1 cellular context compared by ENCODE assay signal in the genomic region with DNA sequence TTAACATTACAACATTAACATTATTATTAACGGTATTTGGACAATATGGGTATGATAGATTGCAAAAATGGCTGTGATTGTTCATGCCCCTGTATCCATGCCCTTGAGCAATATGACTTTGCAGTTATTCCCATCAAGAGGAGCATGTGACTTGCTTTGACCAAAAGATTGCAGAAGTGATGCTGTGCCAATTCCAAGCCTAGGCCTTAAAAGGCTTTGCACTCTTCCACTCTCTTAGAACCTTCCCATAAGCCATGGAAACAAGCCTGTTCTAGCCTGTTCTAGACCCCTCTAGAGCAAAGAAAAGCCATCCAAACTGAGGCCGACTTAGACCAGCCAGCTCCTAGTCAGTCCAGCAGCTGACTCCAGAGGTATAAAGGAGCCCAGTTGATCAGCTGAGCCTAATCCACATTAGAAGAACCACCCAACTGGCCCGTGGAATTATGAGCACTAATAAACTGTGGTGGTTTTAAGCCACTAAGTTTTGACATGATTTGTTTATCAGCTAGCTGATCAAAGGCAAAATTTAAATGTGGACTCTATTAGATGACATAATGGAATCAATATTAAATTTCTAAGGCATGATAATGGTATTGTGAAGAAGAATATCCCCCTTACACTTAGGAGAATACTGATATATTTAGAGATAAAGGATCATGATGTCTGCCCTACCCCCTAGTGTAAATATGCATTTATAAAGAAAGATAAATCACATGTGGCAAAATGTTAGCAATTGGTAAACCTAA.
TF ChIP-seq lines count a peak whose summit lies in the region.

No MANE protein-coding gene starts in this region.

TF ChIP-seq in WTC11, 78 proteins besides CTCF, POLR2A, EP300 and RAD21 (continued from another document):
- TF ChIP-seq, protein P1, sequence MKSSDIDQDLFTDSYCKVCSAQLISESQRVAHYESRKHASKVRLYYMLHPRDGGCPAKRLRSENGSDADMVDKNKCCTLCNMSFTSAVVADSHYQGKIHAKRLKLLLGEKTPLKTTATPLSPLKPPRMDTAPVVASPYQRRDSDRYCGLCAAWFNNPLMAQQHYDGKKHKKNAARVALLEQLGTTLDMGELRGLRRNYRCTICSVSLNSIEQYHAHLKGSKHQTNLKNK (CRISPR knock-in tag; IDR thresholded peaks at IDR 0.05) = no peak
- TF ChIP-seq RORB (CRISPR knock-in tag; IDR thresholded peaks at IDR 0.05) (no peak), NFYB (CRISPR knock-in tag; conservative IDR thresholded peaks at IDR 0.05; ENCODE audit: low read depth) (no peak), ZNF232 (CRISPR knock-in tag; IDR thresholded peaks at IDR 0.05) (no peak), ZNF138 (CRISPR knock-in tag; conservative IDR thresholded peaks at IDR 0.05) (no peak), STAT6 (CRISPR knock-in tag; conservative IDR thresholded peaks at IDR 0.05; ENCODE audit: low read depth) (no peak), CREB1 (CRISPR knock-in tag; IDR thresholded peaks at IDR 0.05) (no peak), ZBTB43 (CRISPR knock-in tag; IDR thresholded peaks at IDR 0.05) (no peak), NFATC4 (CRISPR knock-in tag; IDR thresholded peaks at IDR 0.05) (no peak), MXD4 (CRISPR knock-in tag; IDR thresholded peaks at IDR 0.05; ENCODE audit: borderline replicate concordance) (no peak), E2F5 (CRISPR knock-in tag; IDR thresholded peaks at IDR 0.05) (no peak), CDX4 (CRISPR knock-in tag; IDR thresholded peaks at IDR 0.05; ENCODE audit: borderline replicate concordance) (no peak)
- TF ChIP-seq, protein P2, sequence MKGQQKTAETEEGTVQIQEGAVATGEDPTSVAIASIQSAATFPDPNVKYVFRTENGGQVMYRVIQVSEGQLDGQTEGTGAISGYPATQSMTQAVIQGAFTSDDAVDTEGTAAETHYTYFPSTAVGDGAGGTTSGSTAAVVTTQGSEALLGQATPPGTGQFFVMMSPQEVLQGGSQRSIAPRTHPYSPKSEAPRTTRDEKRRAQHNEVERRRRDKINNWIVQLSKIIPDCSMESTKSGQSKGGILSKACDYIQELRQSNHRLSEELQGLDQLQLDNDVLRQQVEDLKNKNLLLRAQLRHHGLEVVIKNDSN (CRISPR knock-in tag; IDR thresholded peaks at IDR 0.05) = no peak
- TF ChIP-seq, protein P3, sequence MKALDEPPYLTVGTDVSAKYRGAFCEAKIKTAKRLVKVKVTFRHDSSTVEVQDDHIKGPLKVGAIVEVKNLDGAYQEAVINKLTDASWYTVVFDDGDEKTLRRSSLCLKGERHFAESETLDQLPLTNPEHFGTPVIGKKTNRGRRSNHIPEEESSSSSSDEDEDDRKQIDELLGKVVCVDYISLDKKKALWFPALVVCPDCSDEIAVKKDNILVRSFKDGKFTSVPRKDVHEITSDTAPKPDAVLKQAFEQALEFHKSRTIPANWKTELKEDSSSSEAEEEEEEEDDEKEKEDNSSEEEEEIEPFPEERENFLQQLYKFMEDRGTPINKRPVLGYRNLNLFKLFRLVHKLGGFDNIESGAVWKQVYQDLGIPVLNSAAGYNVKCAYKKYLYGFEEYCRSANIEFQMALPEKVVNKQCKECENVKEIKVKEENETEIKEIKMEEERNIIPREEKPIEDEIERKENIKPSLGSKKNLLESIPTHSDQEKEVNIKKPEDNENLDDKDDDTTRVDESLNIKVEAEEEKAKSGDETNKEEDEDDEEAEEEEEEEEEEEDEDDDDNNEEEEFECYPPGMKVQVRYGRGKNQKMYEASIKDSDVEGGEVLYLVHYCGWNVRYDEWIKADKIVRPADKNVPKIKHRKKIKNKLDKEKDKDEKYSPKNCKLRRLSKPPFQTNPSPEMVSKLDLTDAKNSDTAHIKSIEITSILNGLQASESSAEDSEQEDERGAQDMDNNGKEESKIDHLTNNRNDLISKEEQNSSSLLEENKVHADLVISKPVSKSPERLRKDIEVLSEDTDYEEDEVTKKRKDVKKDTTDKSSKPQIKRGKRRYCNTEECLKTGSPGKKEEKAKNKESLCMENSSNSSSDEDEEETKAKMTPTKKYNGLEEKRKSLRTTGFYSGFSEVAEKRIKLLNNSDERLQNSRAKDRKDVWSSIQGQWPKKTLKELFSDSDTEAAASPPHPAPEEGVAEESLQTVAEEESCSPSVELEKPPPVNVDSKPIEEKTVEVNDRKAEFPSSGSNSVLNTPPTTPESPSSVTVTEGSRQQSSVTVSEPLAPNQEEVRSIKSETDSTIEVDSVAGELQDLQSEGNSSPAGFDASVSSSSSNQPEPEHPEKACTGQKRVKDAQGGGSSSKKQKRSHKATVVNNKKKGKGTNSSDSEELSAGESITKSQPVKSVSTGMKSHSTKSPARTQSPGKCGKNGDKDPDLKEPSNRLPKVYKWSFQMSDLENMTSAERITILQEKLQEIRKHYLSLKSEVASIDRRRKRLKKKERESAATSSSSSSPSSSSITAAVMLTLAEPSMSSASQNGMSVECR (CRISPR knock-in tag; IDR thresholded peaks at IDR 0.05; ENCODE audit: borderline replicate concordance) = no peak
- TF ChIP-seq, protein P4, sequence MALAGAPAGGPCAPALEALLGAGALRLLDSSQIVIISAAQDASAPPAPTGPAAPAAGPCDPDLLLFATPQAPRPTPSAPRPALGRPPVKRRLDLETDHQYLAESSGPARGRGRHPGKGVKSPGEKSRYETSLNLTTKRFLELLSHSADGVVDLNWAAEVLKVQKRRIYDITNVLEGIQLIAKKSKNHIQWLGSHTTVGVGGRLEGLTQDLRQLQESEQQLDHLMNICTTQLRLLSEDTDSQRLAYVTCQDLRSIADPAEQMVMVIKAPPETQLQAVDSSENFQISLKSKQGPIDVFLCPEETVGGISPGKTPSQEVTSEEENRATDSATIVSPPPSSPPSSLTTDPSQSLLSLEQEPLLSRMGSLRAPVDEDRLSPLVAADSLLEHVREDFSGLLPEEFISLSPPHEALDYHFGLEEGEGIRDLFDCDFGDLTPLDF (CRISPR knock-in tag; IDR thresholded peaks at IDR 0.05) = no peak
